1 cellular context compared by ENCODE assay signal in genomic region chr14:69766984-69767368, GRCh38.
TF ChIP-seq lines count a peak whose summit lies in the region.

SRSF5 (plus strand) TSS chr14:69767142; CDS start chr14:69768157, 1,015 bp downstream.

TF ChIP-seq in HepG2, 621 proteins besides CTCF, POLR2A, EP300 and RAD21 (continued from another document and continues in another):
- TF ChIP-seq, protein P1, sequence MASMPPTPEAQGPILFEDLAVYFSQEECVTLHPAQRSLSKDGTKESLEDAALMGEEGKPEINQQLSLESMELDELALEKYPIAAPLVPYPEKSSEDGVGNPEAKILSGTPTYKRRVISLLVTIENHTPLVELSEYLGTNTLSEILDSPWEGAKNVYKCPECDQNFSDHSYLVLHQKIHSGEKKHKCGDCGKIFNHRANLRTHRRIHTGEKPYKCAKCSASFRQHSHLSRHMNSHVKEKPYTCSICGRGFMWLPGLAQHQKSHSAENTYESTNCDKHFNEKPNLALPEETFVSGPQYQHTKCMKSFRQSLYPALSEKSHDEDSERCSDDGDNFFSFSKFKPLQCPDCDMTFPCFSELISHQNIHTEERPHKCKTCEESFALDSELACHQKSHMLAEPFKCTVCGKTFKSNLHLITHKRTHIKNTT (CRISPR knock-in tag; IDR thresholded peaks at IDR 0.05) = no peak
- no peak for TF ChIP-seq USF2 (IDR thresholded peaks at IDR 0.05; ENCODE audit: low read depth, low read length)
- no peak for TF ChIP-seq USF2 (CRISPR knock-in tag; IDR thresholded peaks at IDR 0.05; ENCODE audit: borderline replicate concordance)
- peak; percentile 97 for TF ChIP-seq HNRNPLL (IDR thresholded peaks at IDR 0.05; ENCODE audit: low read depth, low read length, poor library complexity, severe bottlenecking)
- no peak for TF ChIP-seq ZNF276 (CRISPR knock-in tag; IDR thresholded peaks at IDR 0.05; ENCODE audit: low read depth)
- TF ChIP-seq ZNF143 (CRISPR knock-in tag; IDR thresholded peaks at IDR 0.05) = peak; percentile 74
- peak; percentile 90 for TF ChIP-seq THAP11 (CRISPR knock-in tag; IDR thresholded peaks at IDR 0.05)
- peak; percentile 65; the same call in 1 of the 2 replicates for TF ChIP-seq KDM3A (CRISPR knock-in tag; IDR thresholded peaks at IDR 0.05; ENCODE audit: low read depth)
- peak; percentile 80; the same call in 1 of the 2 replicates for TF ChIP-seq ZNF414 (CRISPR knock-in tag; IDR thresholded peaks at IDR 0.05)
- TF ChIP-seq PLRG1 (conservative IDR thresholded peaks at IDR 0.05) = no peak
- no peak for TF ChIP-seq NCOA2 (CRISPR knock-in tag; IDR thresholded peaks at IDR 0.05)
- TF ChIP-seq, protein P2, sequence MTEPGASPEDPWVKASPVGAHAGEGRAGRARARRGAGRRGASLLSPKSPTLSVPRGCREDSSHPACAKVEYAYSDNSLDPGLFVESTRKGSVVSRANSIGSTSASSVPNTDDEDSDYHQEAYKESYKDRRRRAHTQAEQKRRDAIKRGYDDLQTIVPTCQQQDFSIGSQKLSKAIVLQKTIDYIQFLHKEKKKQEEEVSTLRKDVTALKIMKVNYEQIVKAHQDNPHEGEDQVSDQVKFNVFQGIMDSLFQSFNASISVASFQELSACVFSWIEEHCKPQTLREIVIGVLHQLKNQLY (CRISPR knock-in tag; IDR thresholded peaks at IDR 0.05) = 0 out of 2 replicates have a peak, but pooled peaks have one; percentile 16
- TF ChIP-seq ZNF678 (CRISPR knock-in tag; IDR thresholded peaks at IDR 0.05) = no peak
- no peak for TF ChIP-seq ZNF367 (CRISPR knock-in tag; IDR thresholded peaks at IDR 0.05; ENCODE audit: borderline replicate concordance)
- no peak for TF ChIP-seq ZNF746 (CRISPR knock-in tag; IDR thresholded peaks at IDR 0.05)
- TF ChIP-seq ZNF180 (CRISPR knock-in tag; IDR thresholded peaks at IDR 0.05; ENCODE audit: borderline replicate concordance, low read depth) = peak; percentile 85; the same call in 1 of the 2 replicates
- peak; percentile 97 for TF ChIP-seq LCORL (IDR thresholded peaks at IDR 0.05)
- peak; percentile 99 for TF ChIP-seq LCORL (CRISPR knock-in tag; IDR thresholded peaks at IDR 0.05)
- no peak for TF ChIP-seq RORA (CRISPR knock-in tag; IDR thresholded peaks at IDR 0.05)
- TF ChIP-seq SIN3B (IDR thresholded peaks at IDR 0.05; ENCODE audit: low read length) = no peak
- TF ChIP-seq GPBP1L1 (CRISPR knock-in tag; IDR thresholded peaks at IDR 0.05) = no peak
- peak; percentile 72 for TF ChIP-seq ZNF331 (CRISPR knock-in tag; IDR thresholded peaks at IDR 0.05)
- no peak for TF ChIP-seq HMGXB3 (CRISPR knock-in tag; IDR thresholded peaks at IDR 0.05; ENCODE audit: borderline replicate concordance)
- TF ChIP-seq KDM5A (IDR thresholded peaks at IDR 0.05; ENCODE audit: borderline replicate concordance, low read length) = no peak; the same call in 1 of the 2 replicates
- peak; percentile 86; the same call in 1 of the 2 replicates for TF ChIP-seq ZNF878 (CRISPR knock-in tag; IDR thresholded peaks at IDR 0.05)
- no peak for TF ChIP-seq ZNF562 (CRISPR knock-in tag; IDR thresholded peaks at IDR 0.05; ENCODE audit: borderline replicate concordance)
- peak; percentile 11; the same call in 1 of the 2 replicates for TF ChIP-seq NCOR1 (IDR thresholded peaks at IDR 0.05; ENCODE audit: borderline replicate concordance, low read length)
- TF ChIP-seq CEBPG (CRISPR knock-in tag; IDR thresholded peaks at IDR 0.05) = peak; percentile 19; the same call in 1 of the 2 replicates
- TF ChIP-seq, protein P3, sequence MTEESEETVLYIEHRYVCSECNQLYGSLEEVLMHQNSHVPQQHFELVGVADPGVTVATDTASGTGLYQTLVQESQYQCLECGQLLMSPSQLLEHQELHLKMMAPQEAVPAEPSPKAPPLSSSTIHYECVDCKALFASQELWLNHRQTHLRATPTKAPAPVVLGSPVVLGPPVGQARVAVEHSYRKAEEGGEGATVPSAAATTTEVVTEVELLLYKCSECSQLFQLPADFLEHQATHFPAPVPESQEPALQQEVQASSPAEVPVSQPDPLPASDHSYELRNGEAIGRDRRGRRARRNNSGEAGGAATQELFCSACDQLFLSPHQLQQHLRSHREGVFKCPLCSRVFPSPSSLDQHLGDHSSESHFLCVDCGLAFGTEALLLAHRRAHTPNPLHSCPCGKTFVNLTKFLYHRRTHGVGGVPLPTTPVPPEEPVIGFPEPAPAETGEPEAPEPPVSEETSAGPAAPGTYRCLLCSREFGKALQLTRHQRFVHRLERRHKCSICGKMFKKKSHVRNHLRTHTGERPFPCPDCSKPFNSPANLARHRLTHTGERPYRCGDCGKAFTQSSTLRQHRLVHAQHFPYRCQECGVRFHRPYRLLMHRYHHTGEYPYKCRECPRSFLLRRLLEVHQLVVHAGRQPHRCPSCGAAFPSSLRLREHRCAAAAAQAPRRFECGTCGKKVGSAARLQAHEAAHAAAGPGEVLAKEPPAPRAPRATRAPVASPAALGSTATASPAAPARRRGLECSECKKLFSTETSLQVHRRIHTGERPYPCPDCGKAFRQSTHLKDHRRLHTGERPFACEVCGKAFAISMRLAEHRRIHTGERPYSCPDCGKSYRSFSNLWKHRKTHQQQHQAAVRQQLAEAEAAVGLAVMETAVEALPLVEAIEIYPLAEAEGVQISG (CRISPR knock-in tag; IDR thresholded peaks at IDR 0.05) = peak; percentile 92
- TF ChIP-seq ZNF737 (CRISPR knock-in tag; IDR thresholded peaks at IDR 0.05; ENCODE audit: borderline replicate concordance) = no peak
- TF ChIP-seq SAFB2 (CRISPR knock-in tag; IDR thresholded peaks at IDR 0.05; ENCODE audit: borderline replicate concordance, low read depth) = peak; percentile 51; the same call in 1 of the 2 replicates
- TF ChIP-seq SP1 (IDR thresholded peaks at IDR 0.05) = no peak
- TF ChIP-seq SP1 (CRISPR knock-in tag; IDR thresholded peaks at IDR 0.05) = peak; percentile 85
- TF ChIP-seq FIP1L1 (IDR thresholded peaks at IDR 0.05; ENCODE audit: borderline replicate concordance, insufficient read depth, low read depth, low read length) = no peak
- TF ChIP-seq ATAD3A (CRISPR knock-in tag; IDR thresholded peaks at IDR 0.05) = no peak
- TF ChIP-seq KLF6 (CRISPR knock-in tag; IDR thresholded peaks at IDR 0.05) = 0 out of 2 replicates have a peak, but pooled peaks have one; percentile 19
- peak; percentile 97 for TF ChIP-seq YY1 (IDR thresholded peaks at IDR 0.05; ENCODE audit: insufficient read depth, insufficient replicate concordance, low read depth, low read length)
- no peak for TF ChIP-seq ISX (CRISPR knock-in tag; conservative IDR thresholded peaks at IDR 0.05)
- TF ChIP-seq MBD4 (IDR thresholded peaks at IDR 0.05; ENCODE audit: borderline replicate concordance, low read length) = no peak
- TF ChIP-seq, protein P4, sequence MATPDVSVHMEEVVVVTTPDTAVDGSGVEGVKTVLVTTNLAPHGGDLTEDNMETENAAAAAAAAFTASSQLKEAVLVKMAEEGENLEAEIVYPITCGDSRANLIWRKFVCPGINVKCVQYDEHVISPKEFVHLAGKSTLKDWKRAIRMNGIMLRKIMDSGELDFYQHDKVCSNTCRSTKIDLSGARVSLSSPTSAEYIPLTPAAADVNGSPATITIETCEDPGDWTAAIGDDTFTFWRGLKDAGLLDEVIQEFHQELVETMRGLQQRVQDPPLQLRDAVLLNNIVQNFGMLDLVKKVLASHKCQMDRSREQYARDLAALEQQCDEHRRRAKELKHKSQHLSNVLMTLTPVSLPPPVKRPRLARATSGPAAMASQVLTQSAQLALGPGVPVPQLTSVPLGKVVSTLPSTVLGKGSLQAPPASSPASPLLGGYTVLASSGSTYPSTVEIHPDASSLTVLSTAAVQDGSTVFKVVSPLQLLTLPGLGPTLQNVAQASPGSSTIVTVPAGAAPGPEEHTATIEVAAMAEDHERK (CRISPR knock-in tag; IDR thresholded peaks at IDR 0.05; ENCODE audit: low read depth) = peak; percentile 75; the same call in 1 of the 2 replicates
- peak; percentile 82; the same call in 1 of the 2 replicates for TF ChIP-seq HBP1 (CRISPR knock-in tag; IDR thresholded peaks at IDR 0.05; ENCODE audit: low read depth)
- no peak for TF ChIP-seq ZNF570 (CRISPR knock-in tag; IDR thresholded peaks at IDR 0.05; ENCODE audit: borderline replicate concordance)
- peak; percentile 96 for TF ChIP-seq TAF1 (CRISPR knock-in tag; IDR thresholded peaks at IDR 0.05)
- TF ChIP-seq RFXAP (CRISPR knock-in tag; IDR thresholded peaks at IDR 0.05; ENCODE audit: borderline replicate concordance) = peak; percentile 70
